In the genomic region with DNA sequence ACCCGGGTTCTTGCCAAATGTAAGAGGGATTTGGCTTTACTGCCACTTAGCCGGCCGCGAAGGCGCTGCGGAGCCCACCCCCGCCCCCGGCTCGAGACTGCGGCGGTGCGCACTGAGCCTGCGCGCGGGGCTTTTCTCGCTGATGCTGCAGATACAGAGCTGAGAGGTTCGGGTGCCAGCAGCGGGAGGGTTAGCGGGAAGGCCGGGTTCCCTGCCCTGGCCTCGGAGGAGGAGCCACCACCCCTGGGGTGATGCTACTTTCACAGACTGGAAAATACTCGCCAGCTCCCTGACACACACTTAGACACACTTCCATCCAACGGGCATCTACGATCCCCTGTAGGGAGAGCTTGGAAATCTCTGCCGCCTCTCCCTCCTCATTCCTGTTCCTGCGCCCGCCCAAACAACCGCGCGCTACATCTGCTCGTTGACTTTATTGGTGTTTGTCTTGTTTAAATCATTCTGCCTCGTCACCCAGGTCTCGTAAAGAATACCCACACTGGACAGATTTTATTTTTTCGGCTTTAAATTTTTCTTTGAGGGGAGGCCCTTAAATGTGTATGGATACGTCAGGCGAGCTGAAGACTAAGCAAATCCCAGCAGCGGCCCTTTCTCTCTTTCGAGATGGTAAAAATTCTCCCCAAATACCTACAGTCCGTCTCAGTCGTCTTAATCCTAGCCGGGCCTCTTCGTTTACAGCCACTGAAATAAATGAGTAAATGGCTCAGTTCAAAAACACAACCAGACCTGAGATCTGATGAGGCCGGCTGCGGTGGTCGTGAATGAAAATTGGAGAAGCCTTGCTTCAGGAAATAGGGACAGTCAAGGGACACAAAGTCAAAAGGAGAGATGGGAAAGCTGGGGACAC, we compare ENCODE assay signal across 8 cellular contexts. TPM values are rescaled to one million over a fixed set of nuclear protein-coding genes. Genes with fewer than 3 reads are reported as not detected.
DNase-seq lines count a peak whose midpoint lies in the region; ATAC-seq and TF ChIP-seq lines count a peak whose summit lies in the region.

No MANE protein-coding gene starts in this region.

- H3K79me2 ChIP-seq in SK-N-SH (ENCODE audit: insufficient read depth) (no peaks in the 10 kb centered on the region), neural progenitor cell (ENCODE audit: low read depth) (no peaks in the 10 kb centered on the region)

- CTCF ChIA-PET in SK-N-SH (lab: Yijun Ruan, JAX) = interaction anchor here (1.8 kb wide), 1 partner anchor 327 kb away, joined by 6 read pairs; no protein-coding TSS in a partner anchor

- H4K20me1 ChIP-seq in SK-N-SH (ENCODE audit: insufficient read depth) (no peaks in the 10 kb centered on the region), neural progenitor cell (ENCODE audit: low read depth) (peaks cover under 1% of the 10 kb centered on the region)

- H3K9ac ChIP-seq in SK-N-SH (no peak overlapping the region), neural progenitor cell (no peak overlapping the region)

- TF ChIP-seq RAD21 in SK-N-SH (IDR thresholded peaks at IDR 0.05; ENCODE audit: low read length) = no peak

- peak overlapping the region; percentile 81 for H3K4me3 Mint-ChIP-seq in activated naive CD4-positive, alpha-beta T cell treated with anti-CD3 and anti-CD28 coated beads, Interleukin-2, amount 50 U/mL, for 24 hours
- peak overlapping the region; percentile 100 for H3K4me3 Mint-ChIP-seq in neural progenitor cell

- H3K9me3 ChIP-seq in SK-N-SH (no peaks in the 10 kb centered on the region), neural progenitor cell (ENCODE audit: low read depth) (no peaks in the 10 kb centered on the region)

- no peak for TF ChIP-seq CTCF in SK-N-SH (IDR thresholded peaks at IDR 0.05)
- TF ChIP-seq CTCF in foreskin fibroblast (IDR thresholded peaks at IDR 0.05; ENCODE audit: low read depth, low read length) = no peak
- TF ChIP-seq CTCF in neural progenitor cell (IDR thresholded peaks at IDR 0.05) = no peak

- H3K4me1 ChIP-seq in SK-N-SH (ENCODE audit: control insufficient read depth in 1 of 2, insufficient read depth in 2 of 2, low read depth in 1 of 2, low read length in 1 of 2) = peaks cover 0 to 49% of the 10 kb centered on the region in 2 experiments; a peak in 1 of 4 replicates
- peaks cover 6% of the 10 kb centered on the region for H3K4me1 ChIP-seq in neural progenitor cell

- peaks cover 46% of the 10 kb centered on the region for H3K4me1 Mint-ChIP-seq in activated naive CD4-positive, alpha-beta T cell treated with anti-CD3 and anti-CD28 coated beads, Interleukin-2, amount 50 U/mL, for 24 hours
- H3K4me1 Mint-ChIP-seq in neural progenitor cell = peaks cover 15% of the 10 kb centered on the region

- H3K4me2 ChIP-seq in SK-N-SH = peak overlapping the region; percentile 91
- H3K4me2 ChIP-seq in neural progenitor cell = peak overlapping the region; percentile 90

- H3K4me3 ChIP-seq in SK-N-SH (ENCODE audit: low read depth in 2 of 2, low read length in 1 of 2) = peak overlapping the region; percentile 49 to 69
- peak overlapping the region; percentile 63 to 68 for H3K4me3 ChIP-seq in foreskin fibroblast (ENCODE audit: low read depth in 1 of 2, low read length in 2 of 2)
- peak overlapping the region; percentile 73 for H3K4me3 ChIP-seq in neural progenitor cell

- H3F3A ChIP-seq in SK-N-SH (replicated peaks; ENCODE audit: insufficient read depth) (peaks cover 9% of the 10 kb centered on the region), neural progenitor cell (ENCODE audit: low read depth) (peaks cover 49% of the 10 kb centered on the region)

- no peak for ATAC-seq in HG03159 (IDR thresholded peaks at IDR 0.05; ENCODE audit: unreplicated experiment)

- no peak for DNase-seq in activated naive CD4-positive, alpha-beta T cell treated with Interleukin-2 at 50 U/mL for 16 hours
- DNase-seq in SK-N-SH (peak; percentile 46), foreskin fibroblast (peak in 1 of 2 donors; percentile 55), neural progenitor cell (ENCODE audit: low spot score) (peak; percentile 76), mesenteric fat pad (ENCODE audit: low spot score) (no peak), cortex of kidney (lab: John Stamatoyannopoulos, UW) (no peak)

- H3K27me3 Mint-ChIP-seq in activated naive CD4-positive, alpha-beta T cell treated with anti-CD3 and anti-CD28 coated beads, Interleukin-2, amount 50 U/mL, for 24 hours = peaks cover 44% of the 10 kb centered on the region
- peaks cover 10% of the 10 kb centered on the region for H3K27me3 Mint-ChIP-seq in neural progenitor cell (ENCODE audit: insufficient read depth, low read depth)

- 2% methylated on average over 32 of the region's 45 CpGs for WGBS in SK-N-SH (ENCODE audit: low lambda C conversion rate)

- no peaks in the 10 kb centered on the region for H3K9me2 ChIP-seq in SK-N-SH

- POLR2A ChIA-PET in SK-N-SH (lab: Yijun Ruan, JAX) = no interaction called here

- no peak for TF ChIP-seq EP300 in SK-N-SH (IDR thresholded peaks at IDR 0.05; ENCODE audit: borderline replicate concordance in 1 of 2, low read depth in 1 of 2, low read length in 1 of 2)

- H3K27me3 ChIP-seq in SK-N-SH (ENCODE audit: insufficient read depth) (peaks cover 56% of the 10 kb centered on the region), neural progenitor cell (peaks cover 35% of the 10 kb centered on the region)

- H3K36me3 ChIP-seq in SK-N-SH (replicated peaks in 1 of 2; ENCODE audit: control insufficient read depth in 1 of 2, insufficient read depth in 2 of 2, low read length in 1 of 2) (no peaks in the 10 kb centered on the region), neural progenitor cell (no peaks in the 10 kb centered on the region)

- H3K9me3 Mint-ChIP-seq in activated naive CD4-positive, alpha-beta T cell treated with anti-CD3 and anti-CD28 coated beads, Interleukin-2, amount 50 U/mL, for 24 hours = no peaks in the 10 kb centered on the region
- H3K9me3 Mint-ChIP-seq in neural progenitor cell = peaks cover 2% of the 10 kb centered on the region

- no peaks in the 10 kb centered on the region for H3K36me3 Mint-ChIP-seq in activated naive CD4-positive, alpha-beta T cell treated with anti-CD3 and anti-CD28 coated beads, Interleukin-2, amount 50 U/mL, for 24 hours
- H3K36me3 Mint-ChIP-seq in neural progenitor cell = peaks cover 4% of the 10 kb centered on the region

- no peak overlapping the region for H3K27ac Mint-ChIP-seq in activated naive CD4-positive, alpha-beta T cell treated with anti-CD3 and anti-CD28 coated beads, Interleukin-2, amount 50 U/mL, for 24 hours
- peak overlapping the region; percentile 99 for H3K27ac Mint-ChIP-seq in neural progenitor cell

- H2AFZ ChIP-seq in SK-N-SH (ENCODE audit: low read depth) (peak overlapping the region; percentile 87), neural progenitor cell (replicated peaks) (peak overlapping the region; percentile 92)

- peak overlapping the region in 1 of 2 experiments; percentile 58; a peak in 2 of 4 replicates for H3K27ac ChIP-seq in SK-N-SH (ENCODE audit: low read depth in 2 of 2, low read length in 1 of 2)
- H3K27ac ChIP-seq in neural progenitor cell = no peak overlapping the region

TF ChIP-seq in SK-N-SH, 30 proteins besides CTCF, POLR2A, EP300 and RAD21:
- no peak for TF ChIP-seq GABPA (IDR thresholded peaks at IDR 0.05; ENCODE audit: low read depth)
- TF ChIP-seq NRF1 (IDR thresholded peaks at IDR 0.05; ENCODE audit: low read depth, low read length) = peak; percentile 44; the same call in 1 of the 2 replicates
- TF ChIP-seq, protein P1, sequence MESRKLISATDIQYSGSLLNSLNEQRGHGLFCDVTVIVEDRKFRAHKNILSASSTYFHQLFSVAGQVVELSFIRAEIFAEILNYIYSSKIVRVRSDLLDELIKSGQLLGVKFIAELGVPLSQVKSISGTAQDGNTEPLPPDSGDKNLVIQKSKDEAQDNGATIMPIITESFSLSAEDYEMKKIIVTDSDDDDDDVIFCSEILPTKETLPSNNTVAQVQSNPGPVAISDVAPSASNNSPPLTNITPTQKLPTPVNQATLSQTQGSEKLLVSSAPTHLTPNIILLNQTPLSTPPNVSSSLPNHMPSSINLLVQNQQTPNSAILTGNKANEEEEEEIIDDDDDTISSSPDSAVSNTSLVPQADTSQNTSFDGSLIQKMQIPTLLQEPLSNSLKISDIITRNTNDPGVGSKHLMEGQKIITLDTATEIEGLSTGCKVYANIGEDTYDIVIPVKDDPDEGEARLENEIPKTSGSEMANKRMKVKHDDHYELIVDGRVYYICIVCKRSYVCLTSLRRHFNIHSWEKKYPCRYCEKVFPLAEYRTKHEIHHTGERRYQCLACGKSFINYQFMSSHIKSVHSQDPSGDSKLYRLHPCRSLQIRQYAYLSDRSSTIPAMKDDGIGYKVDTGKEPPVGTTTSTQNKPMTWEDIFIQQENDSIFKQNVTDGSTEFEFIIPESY (IDR thresholded peaks at IDR 0.05; ENCODE audit: borderline replicate concordance, low read depth) = no peak
- no peak for TF ChIP-seq FOXM1 (IDR thresholded peaks at IDR 0.05; ENCODE audit: low read depth)

RNA-seq across cellular contexts. Expression of a gene that starts 1.9 kb away (rescaled TPM):
- 0.45 and 0.48 TPM in 2 replicates for polyA plus RNA-seq in SK-N-SH (2012; rRNA removed)
- polyA plus RNA-seq in SK-N-SH (2012; cell fraction: cytosol; rRNA removed) = 0.45 and 0.53 TPM in 2 replicates
- polyA plus RNA-seq in SK-N-SH (2012; cell fraction: nucleus; rRNA removed) = 0.35 and 0.63 TPM in 2 replicates
- total RNA-seq in neural progenitor cell (ENCODE audit: low replicate concordance) (7.9 and 8.1 TPM in 2 replicates), mesenteric fat pad (0.93 TPM)

Comparison
In these comparisons a context has a peak if more than half of its experiments do, and no peak if none do; other contexts are left out.
1. DNase-seq: peak in SK-N-SH (single experiment) and neural progenitor cell (single experiment); none in activated naive CD4-positive, alpha-beta T cell treated with Interleukin-2 at 50 U/mL for 16 hours (single experiment), mesenteric fat pad (single experiment) and cortex of kidney (single experiment).
2. Peak in every context shown above with its lines, with median percentiles within 50 percentile points of each other: H3K4me3 ChIP-seq.